ENCODE assay signal across 9 cellular contexts in the genomic region with DNA sequence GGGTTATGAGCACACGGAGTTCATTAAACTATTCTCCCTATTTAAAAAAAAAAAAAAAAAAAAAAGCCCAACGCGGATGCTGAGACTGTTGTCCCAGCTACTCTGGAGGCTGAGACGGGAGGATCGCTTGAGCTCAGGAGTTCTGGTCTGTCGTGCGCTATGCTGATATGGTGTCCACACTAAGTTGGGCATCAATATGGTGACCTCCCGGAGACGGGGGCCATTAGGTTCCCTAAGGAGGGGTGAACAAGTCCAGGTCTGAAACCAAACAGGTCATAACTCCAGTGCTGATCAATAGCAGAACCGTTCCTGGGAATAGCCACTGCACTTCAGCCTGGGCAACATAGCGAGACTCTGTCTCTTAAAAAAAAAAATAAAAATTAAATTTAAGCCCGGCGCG. TPM values are rescaled to one million over a fixed set of nuclear protein-coding genes. Genes with fewer than 3 reads are reported as not detected.
DNase-seq lines count a peak whose midpoint lies in the region; ATAC-seq, FAIRE-seq and TF ChIP-seq lines count a peak whose summit lies in the region.
"Had no signal": no experiment of that assay in that cellular context is flagged by ENCODE, and none has a peak within 500 bp of the region (broad histone marks: within the 10 kb centered on the region; RNA-seq: fewer than 3 reads in every experiment).

No MANE protein-coding gene starts in this region.

- H2BK12ac ChIP-seq in mesenchymal stem cell (ENCODE audit: low read length in 2 of 2), result no peak overlapping the region

- DNase-seq in left ventricle myocardium inferior, result no peak
- no peak for DNase-seq in right cardiac atrium
- DNase-seq in K562 (ENCODE audit: extremely low read depth in 1 of 4, low spot score in 3 of 4), result no peak
- no peak for DNase-seq in mesenchymal stem cell
- peak in 1 of 2 donors; percentile 15 for DNase-seq in uterus
- no peak for DNase-seq in stimulated activated CD8-positive, alpha-beta memory T cell treated with anti-CD3 and anti-CD28 coated beads, Interleukin-4, amount 100 ng/mL, for 48 hours
- DNase-seq in HuH-7.5 (ENCODE audit: low spot score), result no peak
- DNase-seq in RPMI8226, result no peak

- POLR2A ChIA-PET in K562 (lab: Yijun Ruan, JAX), result interaction anchor here (0.6 to 1.6 kb wide), 2 partner anchors 13 to 824 kb away, joined by 3 read pairs; no protein-coding TSS in a partner anchor

- H3K79me2 ChIP-seq in K562 (ENCODE audit: control insufficient read depth, insufficient read depth, low read length), result no peaks in the 10 kb centered on the region

- no peak overlapping the region for H3K9ac ChIP-seq in K562 (ENCODE audit: insufficient read depth in 1 of 2, low read depth in 2 of 2, low read length in 2 of 2)
- peak overlapping the region; percentile 70 for H3K9ac ChIP-seq in mesenchymal stem cell (ENCODE audit: low read length)

- no peak for TF ChIP-seq EP300 in K562 (IDR thresholded peaks at IDR 0.05; ENCODE audit: low read length)

- no peak overlapping the region for H3K4ac ChIP-seq in mesenchymal stem cell (ENCODE audit: low read depth in 1 of 2, low read length in 2 of 2)

- H2BK120ac ChIP-seq in mesenchymal stem cell (ENCODE audit: low read depth, low read length), result no peak overlapping the region

- TF ChIP-seq CTCF in left ventricle myocardium inferior (IDR thresholded peaks at IDR 0.05; ENCODE audit: borderline replicate concordance), result no peak
- TF ChIP-seq CTCF in K562 (IDR thresholded peaks at IDR 0.05 in 2 of 3, conservative IDR thresholded peaks at IDR 0.05 in 1 of 3; ENCODE audit: insufficient read depth in 2 of 3, low read depth in 1 of 3, low read length in 3 of 3), result no peak
- no peak for TF ChIP-seq CTCF in uterus (IDR thresholded peaks at IDR 0.05)

- BruUV-seq in K562 (replicated peaks; lab: Mats Ljungman, UMichigan), result no TSS peak

- H3K36me3 ChIP-seq in left ventricle myocardium inferior, result no peaks in the 10 kb centered on the region
- H3K36me3 ChIP-seq in K562 (ENCODE audit: control insufficient read depth, insufficient read depth, low read length), result no peaks in the 10 kb centered on the region
- H3K36me3 ChIP-seq in mesenchymal stem cell (ENCODE audit: control insufficient read depth in 1 of 2, insufficient read depth in 2 of 2, low read depth in 1 of 2, low read length in 2 of 2), result no peaks in the 10 kb centered on the region
- no peaks in the 10 kb centered on the region for H3K36me3 ChIP-seq in uterus

- no peak overlapping the region for H2AK5ac ChIP-seq in mesenchymal stem cell (ENCODE audit: low read length, severe bottlenecking)

- H3K23ac ChIP-seq in mesenchymal stem cell (ENCODE audit: low read length in 2 of 2), result no peak overlapping the region

- CTCF ChIA-PET in K562 (lab: Yijun Ruan, JAX; ENCODE audit: low intra/inter-chr PET ratio), result interaction anchor here (0.5 to 2.2 kb wide), 7 partner anchors 12 to 188 kb away, joined by 3 to 13 read pairs (median 4); a partner anchor contains a TSS

- no peak overlapping the region for H3K27ac ChIP-seq in left ventricle myocardium inferior (replicated peaks)
- no peak overlapping the region for H3K27ac ChIP-seq in right cardiac atrium (ENCODE audit: low read length)
- no peak overlapping the region for H3K27ac ChIP-seq in K562 (ENCODE audit: extremely low read depth, low read depth, low read length)
- no peak overlapping the region for H3K27ac ChIP-seq in mesenchymal stem cell (ENCODE audit: low read length, poor library complexity, severe bottlenecking)
- no peak overlapping the region for H3K27ac ChIP-seq in uterus
- H3K27ac ChIP-seq: VCaP had no signal

- H3K27me3 ChIP-seq in left ventricle myocardium inferior (ENCODE audit: low read depth), result peaks cover 79% of the 10 kb centered on the region
- H3K27me3 ChIP-seq in right cardiac atrium (ENCODE audit: control insufficient read depth, insufficient read depth), result no peaks in the 10 kb centered on the region
- H3K27me3 ChIP-seq in K562 (ENCODE audit: control insufficient read depth in 2 of 2, insufficient read depth in 2 of 2, low read length in 2 of 2), result peaks cover 0 to 36% of the 10 kb centered on the region in 2 experiments; a peak in 2 of 5 replicates
- peaks cover 39 to 43% of the 10 kb centered on the region in 2 experiments for H3K27me3 ChIP-seq in mesenchymal stem cell (ENCODE audit: control insufficient read depth in 1 of 2, insufficient read depth in 1 of 2, low read length in 2 of 2)
- H3K27me3 ChIP-seq in uterus, result peaks cover 0 to 5% of the 10 kb centered on the region in 2 donors

- H4K8ac ChIP-seq in mesenchymal stem cell (ENCODE audit: low read length), result no peak overlapping the region

- no peak for ATAC-seq in right cardiac atrium
- no peak for ATAC-seq in K562

- TF ChIP-seq POLR2A in K562 (conservative IDR thresholded peaks at IDR 0.05) (no peak), uterus (IDR thresholded peaks at IDR 0.05) (no peak)

- TF ChIP-seq RAD21 in K562 (CRISPR knock-in tag; conservative IDR thresholded peaks at IDR 0.05 in 1 of 2, IDR thresholded peaks at IDR 0.05 in 1 of 2), result no peak

- no peak overlapping the region for H2BK5ac ChIP-seq in mesenchymal stem cell (ENCODE audit: low read depth, low read length, poor library complexity, severe bottlenecking)

- H3K4me1 ChIP-seq in left ventricle myocardium inferior, result peaks cover 9% of the 10 kb centered on the region
- no peaks in the 10 kb centered on the region for H3K4me1 ChIP-seq in right cardiac atrium (ENCODE audit: control insufficient read depth, insufficient read depth, low read length)
- H3K4me1 ChIP-seq in K562 (replicated peaks in 1 of 2; ENCODE audit: control insufficient read depth in 2 of 2, insufficient read depth in 2 of 2, low read length in 2 of 2), result peaks cover 0 to 11% of the 10 kb centered on the region in 2 experiments; a peak in 3 of 5 replicates
- peaks cover 7% of the 10 kb centered on the region for H3K4me1 ChIP-seq in mesenchymal stem cell (ENCODE audit: control insufficient read depth, insufficient read depth, low read depth, low read length)
- H3K4me1 ChIP-seq in uterus, result peaks cover 0 to 4% of the 10 kb centered on the region in 2 donors

- 67% methylated on average over 14 of the region's 14 CpGs for WGBS in right cardiac atrium
- 50% methylated on average over 14 of the region's 14 CpGs for WGBS in K562 (ENCODE audit: insufficient coverage, low coverage, missing lambda C conversion rate)
- WGBS in mesenchymal stem cell, result 84% methylated on average over 14 of the region's 14 CpGs

- FAIRE-seq in K562 (lab: Jason Lieb, UNC), result no peak

- H3K4me2 ChIP-seq in K562 (ENCODE audit: insufficient read depth, low read length) (peak overlapping the region; percentile 73; the same call in 1 of the 2 replicates), mesenchymal stem cell (ENCODE audit: low read length, poor library complexity, severe bottlenecking) (no peak overlapping the region)

- H3K9me3 ChIP-seq in left ventricle myocardium inferior (replicated peaks) (no peaks in the 10 kb centered on the region), right cardiac atrium (ENCODE audit: control insufficient read depth, low read length) (no peaks in the 10 kb centered on the region), K562 (replicated peaks; ENCODE audit: control insufficient read depth, insufficient read depth, low read depth, low read length) (no peaks in the 10 kb centered on the region), mesenchymal stem cell (ENCODE audit: control insufficient read depth, low read length) (no peaks in the 10 kb centered on the region), uterus (no peaks in the 10 kb centered on the region)

- H4K20me1 ChIP-seq in K562 (replicated peaks; ENCODE audit: control insufficient read depth, insufficient read depth, low read length), result no peaks in the 10 kb centered on the region; the same call in none of the 2 replicates

- no peak overlapping the region for H4K91ac ChIP-seq in mesenchymal stem cell (ENCODE audit: low read length)

- no peak overlapping the region for H3K14ac ChIP-seq in mesenchymal stem cell (ENCODE audit: low read length in 2 of 2)

- in situ Hi-C loops in K562 (cut with MboI), result no loop called here

- no peak overlapping the region for H3K18ac ChIP-seq in mesenchymal stem cell (ENCODE audit: low read depth in 1 of 2, low read length in 2 of 2)

- H2AFZ ChIP-seq in K562 (ENCODE audit: low read depth, low read length) (no peak overlapping the region; the same call in 1 of the 2 replicates), mesenchymal stem cell (ENCODE audit: low read depth, low read length) (no peak overlapping the region)

- H3K4me3 ChIP-seq in left ventricle myocardium inferior, result peak overlapping the region; percentile 67
- no peak overlapping the region for H3K4me3 ChIP-seq in right cardiac atrium (ENCODE audit: low read length)
- H3K4me3 ChIP-seq in K562, result no peak overlapping the region
- H3K4me3 ChIP-seq in mesenchymal stem cell (ENCODE audit: insufficient read depth in 1 of 2, low read depth in 1 of 2, low read length in 2 of 2), result peak overlapping the region in 1 of 2 experiments; percentile 78
- H3K4me3 ChIP-seq in uterus, result peak overlapping the region; percentile 29 to 47

- H2BK15ac ChIP-seq in mesenchymal stem cell (ENCODE audit: low read depth, poor library complexity, severe bottlenecking), result no peak overlapping the region

- intact Hi-C loops in left ventricle myocardium inferior (cut with micrococcal nuclease), result no loop called here
- intact Hi-C loops in right cardiac atrium (cut with DNase I), result no loop called here
- intact Hi-C loops in K562 (cut with micrococcal nuclease), result loop anchor here (1.0 kb wide), 1 partner anchor 12 kb away; no protein-coding TSS in a partner anchor
- intact Hi-C loops in uterus (cut with DNase I; ENCODE audit: low total_unique reads), result no loop called here

- no peaks in the 10 kb centered on the region for H3K79me1 ChIP-seq in mesenchymal stem cell (replicated peaks; ENCODE audit: low read length, poor library complexity, severe bottlenecking)

- H3K9me1 ChIP-seq in K562 (ENCODE audit: control insufficient read depth, insufficient read depth, low read length), result no peaks in the 10 kb centered on the region

RNA-seq across cellular contexts. Expression of a gene that starts 12.9 kb away (rescaled TPM):
- total RNA-seq in left ventricle myocardium inferior (0.33 TPM), right cardiac atrium (1 to 10 TPM in 3 of 4 donors, under 1 TPM in 1; 0.71 to 3.1 (median 1.1) TPM), K562 (2014; rRNA removed) (0.20 TPM in 1 of 2 replicates, not detected in the other), K562 (2014; rRNA removed; fragmentation: Illumina TruSeq; extraction: Trizol) (not detected in 2 replicates), K562 (2015; rRNA removed; fragmentation: Illumina TruSeq; extraction: Trizol) (not detected in 2 replicates), K562 (2021) (0.18 TPM in 1 of 2 replicates, not detected in the other), uterus (1 to 10 TPM in 2 of 4 donors, not detected in 2; 1.8 to 3.7 TPM)
- polyA plus RNA-seq in right cardiac atrium (1.3 TPM), K562 (2011; rRNA removed) (not detected in 2 replicates), K562 (2014; fragmentation: Illumina TruSeq; extraction: Trizol) (not detected in 2 replicates), K562 (2014; fragmentation: Nextera tagmentation; extraction: Ambion mirVana) (not detected), K562 (2014; rRNA removed) (not detected in 2 replicates)
- total RNA-seq in K562 (2011; cell fraction: chromatin; rRNA removed; ENCODE audit: low replicate concordance), result not detected in 2 replicates
- 0.17 TPM in 1 of 2 replicates, not detected in the other for total RNA-seq in K562 (2011; cell fraction: nucleolus; rRNA removed)
- total RNA-seq in K562 (2011; cell fraction: nucleoplasm; rRNA removed), result not detected in 2 replicates
- polyA plus RNA-seq in K562 (2011; cell fraction: cytosol; rRNA removed), result not detected in 2 replicates
- polyA plus RNA-seq in K562 (2011; cell fraction: nucleus; rRNA removed), result 0.07 and 0.10 TPM in 2 replicates
- not detected in 2 replicates for polyA plus RNA-seq in K562 (2012)
- not detected in 2 replicates for polyA minus RNA-seq in K562 (2011; rRNA and poly(A)+ RNA removed)
- polyA minus RNA-seq in K562 (2011; cell fraction: cytosol; rRNA and poly(A)+ RNA removed), result not detected in 2 replicates
- polyA minus RNA-seq in K562 (2011; cell fraction: nucleus; rRNA and poly(A)+ RNA removed), result not detected in 2 replicates
- polyA plus RNA-seq in mesenchymal stem cell (2013, experiment 1 of 2), result 2.6 TPM
- 2.5 TPM for polyA plus RNA-seq in mesenchymal stem cell (2013, experiment 2 of 2)

RNA-seq across cellular contexts. Expression of a gene that starts 29.2 kb away (rescaled TPM):
- 50.7 TPM for total RNA-seq in left ventricle myocardium inferior
- 10 to 100 TPM; 43.4 to 59.4 (median 51.0) TPM for total RNA-seq in right cardiac atrium
- polyA plus RNA-seq in right cardiac atrium, result 37.7 TPM
- total RNA-seq in K562 (2011; cell fraction: chromatin; rRNA removed; ENCODE audit: low replicate concordance), result 56.1 and 63.4 TPM in 2 replicates
- total RNA-seq in K562 (2011; cell fraction: nucleolus; rRNA removed), result 49.9 and 50.0 TPM in 2 replicates
- 70.2 and 95.7 TPM in 2 replicates for total RNA-seq in K562 (2011; cell fraction: nucleoplasm; rRNA removed)
- 18.3 and 29.7 TPM in 2 replicates for total RNA-seq in K562 (2014; rRNA removed)
- total RNA-seq in K562 (2014; rRNA removed; fragmentation: Illumina TruSeq; extraction: Trizol), result 44.2 and 46.1 TPM in 2 replicates
- total RNA-seq in K562 (2015; rRNA removed; fragmentation: Illumina TruSeq; extraction: Trizol), result 53.0 and 56.9 TPM in 2 replicates
- 55.3 and 60.4 TPM in 2 replicates for total RNA-seq in K562 (2021)
- polyA plus RNA-seq in K562 (2011; rRNA removed), result 50.1 and 99.5 TPM in 2 replicates
- polyA plus RNA-seq in K562 (2011; cell fraction: cytosol; rRNA removed), result 71.7 and 115 TPM in 2 replicates
- polyA plus RNA-seq in K562 (2011; cell fraction: nucleus; rRNA removed), result 67.7 and 143 TPM in 2 replicates
- 57.6 and 58.8 TPM in 2 replicates for polyA plus RNA-seq in K562 (2012)
- polyA plus RNA-seq in K562 (2014; fragmentation: Illumina TruSeq; extraction: Trizol), result 99.5 and 110 TPM in 2 replicates
- 10 to 100 TPM; 11.9 to 16.7 TPM for polyA plus RNA-seq in K562 (2014; fragmentation: Nextera tagmentation; extraction: Ambion mirVana)
- polyA plus RNA-seq in K562 (2014; rRNA removed), result 51.9 and 64.0 TPM in 2 replicates
- polyA minus RNA-seq in K562 (2011; rRNA and poly(A)+ RNA removed), result 27.1 and 69.7 TPM in 2 replicates
- 20.5 and 38.0 TPM in 2 replicates for polyA minus RNA-seq in K562 (2011; cell fraction: cytosol; rRNA and poly(A)+ RNA removed)
- polyA minus RNA-seq in K562 (2011; cell fraction: nucleus; rRNA and poly(A)+ RNA removed), result 14.7 and 15.2 TPM in 2 replicates
- polyA plus RNA-seq in mesenchymal stem cell (2013, experiment 1 of 2), result 82.9 TPM
- 81.2 TPM for polyA plus RNA-seq in mesenchymal stem cell (2013, experiment 2 of 2)
- total RNA-seq in uterus, result 10 to 100 TPM; 10.2 to 81.8 (median 53.7) TPM

RNA-seq across cellular contexts. Expression of a gene that starts 29.8 kb away (rescaled TPM):
- total RNA-seq in left ventricle myocardium inferior, result not detected
- under 1 TPM in 2 of 4 donors, not detected in 2; 0.26 to 0.84 TPM for total RNA-seq in right cardiac atrium
- polyA plus RNA-seq in right cardiac atrium, result 0.93 TPM
- total RNA-seq in K562 (2011; cell fraction: chromatin; rRNA removed; ENCODE audit: low replicate concordance), result not detected in 2 replicates
- total RNA-seq in K562 (2011; cell fraction: nucleolus; rRNA removed), result not detected in 2 replicates
- not detected in 2 replicates for total RNA-seq in K562 (2011; cell fraction: nucleoplasm; rRNA removed)
- not detected in 2 replicates for total RNA-seq in K562 (2014; rRNA removed)
- total RNA-seq in K562 (2014; rRNA removed; fragmentation: Illumina TruSeq; extraction: Trizol), result not detected in 2 replicates
- total RNA-seq in K562 (2015; rRNA removed; fragmentation: Illumina TruSeq; extraction: Trizol), result not detected in 2 replicates
- not detected in 2 replicates for total RNA-seq in K562 (2021)
- not detected in 2 replicates for polyA plus RNA-seq in K562 (2011; rRNA removed)
- not detected in 2 replicates for polyA plus RNA-seq in K562 (2011; cell fraction: cytosol; rRNA removed)
- polyA plus RNA-seq in K562 (2011; cell fraction: nucleus; rRNA removed), result not detected in 2 replicates
- not detected in 2 replicates for polyA plus RNA-seq in K562 (2012)
- not detected in 2 replicates for polyA plus RNA-seq in K562 (2014; fragmentation: Illumina TruSeq; extraction: Trizol)
- polyA plus RNA-seq in K562 (2014; fragmentation: Nextera tagmentation; extraction: Ambion mirVana), result not detected
- polyA plus RNA-seq in K562 (2014; rRNA removed), result not detected in 2 replicates
- not detected in 2 replicates for polyA minus RNA-seq in K562 (2011; rRNA and poly(A)+ RNA removed)
- polyA minus RNA-seq in K562 (2011; cell fraction: cytosol; rRNA and poly(A)+ RNA removed), result not detected in 2 replicates
- not detected in 2 replicates for polyA minus RNA-seq in K562 (2011; cell fraction: nucleus; rRNA and poly(A)+ RNA removed)
- not detected for polyA plus RNA-seq in mesenchymal stem cell (2013, experiment 1 of 2)
- polyA plus RNA-seq in mesenchymal stem cell (2013, experiment 2 of 2), result 0.10 TPM
- total RNA-seq in uterus, result 1 to 10 TPM in 2 of 4 donors, not detected in 2; 3.4 to 3.7 TPM

Comparison
In these comparisons a context has a peak if more than half of its experiments do, and no peak if none do; other contexts are left out.
1. H3K4me3 ChIP-seq: peak in left ventricle myocardium inferior (single experiment) and uterus (2 of 2); none in right cardiac atrium (single experiment) and K562 (single experiment).